In genomic region chr21:33480481-33481103, GRCh38 we compare ENCODE assay signal across 8 cellular contexts. TPM values are rescaled to one million over a fixed set of nuclear protein-coding genes. Genes with fewer than 3 reads are reported as not detected.
DNase-seq lines count a peak whose midpoint lies in the region; FAIRE-seq and TF ChIP-seq lines count a peak whose summit lies in the region.

No MANE protein-coding gene starts in this region.

- H3K9me3 ChIP-seq in BLaER1 treated with 17β-estradiol and CSF1 and Interleukin-3, amounts not matched to agents 10 nM and 100 nM (replicated peaks in 1 of 11) = no peaks in the 10 kb centered on the region
- no peaks in the 10 kb centered on the region for H3K9me3 ChIP-seq in MG63
- no peaks in the 10 kb centered on the region for H3K9me3 ChIP-seq in effector memory CD4-positive, alpha-beta T cell (ENCODE audit: control insufficient read depth, low read length)
- H3K9me3 ChIP-seq in neural cell (ENCODE audit: low read length) = no peaks in the 10 kb centered on the region

- no peak for TF ChIP-seq CTCF in neural cell (IDR thresholded peaks at IDR 0.05; ENCODE audit: poor library complexity, severe bottlenecking)

- peak overlapping the region; percentile 80 to 99 (median 86) for H3K27ac ChIP-seq in BLaER1 treated with 17β-estradiol and CSF1 and Interleukin-3, amounts not matched to agents 10 nM and 100 nM
- peak overlapping the region; percentile 94 for H3K27ac ChIP-seq in effector memory CD4-positive, alpha-beta T cell (ENCODE audit: insufficient read depth, low read length, poor library complexity, severe bottlenecking)
- H3K27ac ChIP-seq in neural cell (ENCODE audit: low read length) = peak overlapping the region; percentile 65

- peak overlapping the region; percentile 80 to 99 (median 89) for H3K9ac ChIP-seq in BLaER1 treated with 17β-estradiol and CSF1 and Interleukin-3, amounts not matched to agents 10 nM and 100 nM
- peak overlapping the region; percentile 62 for H3K9ac ChIP-seq in neural cell (ENCODE audit: low read length)

- peaks cover 13 to 25% (median 15%) of the 10 kb centered on the region in 10 experiments for H3K4me1 ChIP-seq in BLaER1 treated with 17β-estradiol and CSF1 and Interleukin-3, amounts not matched to agents 10 nM and 100 nM
- H3K4me1 ChIP-seq in effector memory CD4-positive, alpha-beta T cell (ENCODE audit: control insufficient read depth, insufficient read depth, low read length, poor library complexity, severe bottlenecking) = peaks cover 10% of the 10 kb centered on the region

- peak overlapping the region; percentile 72 to 97 (median 81) for H3K4me2 ChIP-seq in BLaER1 treated with 17β-estradiol and CSF1 and Interleukin-3, amounts not matched to agents 10 nM and 100 nM
- peak overlapping the region; percentile 65 for H3K4me2 ChIP-seq in neural cell (ENCODE audit: low read length)

- H3K27me3 ChIP-seq in BLaER1 treated with 17β-estradiol and CSF1 and Interleukin-3, amounts not matched to agents 10 nM and 100 nM = no peaks in the 10 kb centered on the region
- H3K27me3 ChIP-seq in MG63 = no peaks in the 10 kb centered on the region
- no peaks in the 10 kb centered on the region for H3K27me3 ChIP-seq in effector memory CD4-positive, alpha-beta T cell (replicated peaks; ENCODE audit: control insufficient read depth, insufficient read depth, low read length, poor library complexity, severe bottlenecking)
- H3K27me3 ChIP-seq in neural cell (ENCODE audit: insufficient read depth, low read depth, low read length) = no peaks in the 10 kb centered on the region

- H3K36me3 ChIP-seq in BLaER1 treated with 17β-estradiol and CSF1 and Interleukin-3, amounts not matched to agents 10 nM and 100 nM = 0 out of 22 replicates have a peak, but pooled peaks cover 0 to 5% (median 0%) of the 10 kb centered on the region in 11 experiments
- H3K36me3 ChIP-seq in MG63 (no peaks in the 10 kb centered on the region), neural cell (ENCODE audit: insufficient read depth, low read length) (no peaks in the 10 kb centered on the region)
- no peaks in the 10 kb centered on the region for H3K36me3 ChIP-seq in effector memory CD4-positive, alpha-beta T cell (ENCODE audit: control insufficient read depth, insufficient read depth, low read length)

- peak overlapping the region; percentile 65 to 99 (median 90) for H3K4me3 ChIP-seq in BLaER1 treated with 17β-estradiol and CSF1 and Interleukin-3, amounts not matched to agents 10 nM and 100 nM
- H3K4me3 ChIP-seq in MG63 (peak overlapping the region; percentile 77), neural cell (ENCODE audit: low read length) (peak overlapping the region; percentile 94)
- peak overlapping the region; percentile 93 for H3K4me3 ChIP-seq in effector memory CD4-positive, alpha-beta T cell (ENCODE audit: insufficient read depth, low read depth, low read length, poor library complexity, severe bottlenecking)

- peaks cover 6% of the 10 kb centered on the region for H3K79me2 ChIP-seq in neural cell (replicated peaks; ENCODE audit: insufficient read depth, low read length)

- no peak for TF ChIP-seq RAD21 in neural cell (conservative IDR thresholded peaks at IDR 0.05)

- peaks cover 0 to 11% (median 3%) of the 10 kb centered on the region in 11 experiments; a peak in 8 of 22 replicates for H4K20me1 ChIP-seq in BLaER1 treated with 17β-estradiol and CSF1 and Interleukin-3, amounts not matched to agents 10 nM and 100 nM
- no peaks in the 10 kb centered on the region for H4K20me1 ChIP-seq in neural cell (ENCODE audit: insufficient read depth)

- no peak for TF ChIP-seq EP300 in neural cell (conservative IDR thresholded peaks at IDR 0.05; ENCODE audit: poor library complexity, severe bottlenecking)

- DNase-seq in MG63 (no peak), GM12892 (ENCODE audit: insufficient read length) (no peak), NCI-H1694 (lab: John Stamatoyannopoulos, UW) (no peak)
- DNase-seq in effector memory CD4-positive, alpha-beta T cell = no peak
- no peak for DNase-seq in activated effector memory CD4-positive, alpha-beta T cell treated with Interleukin-2 at 50 U/mL for 16 hours
- DNase-seq in stimulated activated CD4-positive, alpha-beta T cell treated with anti-CD3 and anti-CD28 coated beads, Interleukin-2, amount 100 ng/mL, for 48 hours = no peak

- peak overlapping the region; percentile 80 for H2AFZ ChIP-seq in neural cell (ENCODE audit: low read depth, low read length)

- no peaks in the 10 kb centered on the region for H3F3A ChIP-seq in neural cell (ENCODE audit: insufficient read depth, low read length, poor library complexity, severe bottlenecking)

- no peak for FAIRE-seq in GM12892 (lab: Jason Lieb, UNC)

- H3K9me2 ChIP-seq in neural cell (ENCODE audit: insufficient read depth, low read length) = no peaks in the 10 kb centered on the region

- TF ChIP-seq POLR2A in GM12892 (IDR thresholded peaks at IDR 0.05; ENCODE audit: low read depth, low read length) = no peak

TF ChIP-seq in neural cell, 6 proteins besides CTCF, POLR2A, EP300 and RAD21:
- TF ChIP-seq POLR2AphosphoS5 (IDR thresholded peaks at IDR 0.05) (no peak), SMC3 (conservative IDR thresholded peaks at IDR 0.05; ENCODE audit: poor library complexity) (no peak), REST (IDR thresholded peaks at IDR 0.05; ENCODE audit: borderline replicate concordance) (no peak), EZH2 (IDR thresholded peaks at IDR 0.05; ENCODE audit: borderline replicate concordance, insufficient read depth, low read length, poor library complexity, severe bottlenecking) (no peak), TAF1 (IDR thresholded peaks at IDR 0.05; ENCODE audit: low read depth) (no peak), MXI1 (conservative IDR thresholded peaks at IDR 0.05; ENCODE audit: poor library complexity, severe bottlenecking) (no peak)

RNA-seq across cellular contexts. Expression of gene TMEM50B, which starts 0.8 kb away (rescaled TPM):
- 14.3 and 16.3 TPM in 2 replicates for total RNA-seq in MG63 (2014; rRNA removed; shearing (Covaris generic); ENCODE audit: low replicate concordance)
- 69.4 and 71.8 TPM in 2 replicates for polyA plus RNA-seq in neural cell
- polyA minus RNA-seq in neural cell = 34.3 and 40.2 TPM in 2 replicates
- 18.8 TPM for polyA plus RNA-seq in GM12892 (2012; ENCODE audit: missing spikeins)

RNA-seq across cellular contexts. Expression of gene DNAJC28, which starts 10.9 kb away (rescaled TPM):
- 0.72 and 1.1 TPM in 2 replicates for total RNA-seq in MG63 (2014; rRNA removed; shearing (Covaris generic); ENCODE audit: low replicate concordance)
- 5.5 and 6.0 TPM in 2 replicates for polyA plus RNA-seq in neural cell
- 9.8 and 10.5 TPM in 2 replicates for polyA minus RNA-seq in neural cell
- polyA plus RNA-seq in GM12892 (2012; ENCODE audit: missing spikeins) = 1.00 TPM
